In genomic region chr15:62188744-62189143, GRCh38 we compare ENCODE assay signal across 33 cellular contexts. TPM values are rescaled to one million over a fixed set of nuclear protein-coding genes. Genes with fewer than 3 reads are reported as not detected.
"Had no signal": no experiment of that assay in that cellular context is flagged by ENCODE, and none has a peak within 500 bp of the region (broad histone marks: within the 10 kb centered on the region; RNA-seq: fewer than 3 reads in every experiment).

No MANE protein-coding gene starts in this region.

- H3K9me3 ChIP-seq: adrenal gland, body of pancreas, breast epithelium had no signal

- ATAC-seq: activated CD8-positive, alpha-beta T cell treated with anti-CD3 and anti-CD28 coated beads for 36 hours; activated naive CD4-positive, alpha-beta T cell treated with anti-CD3 and anti-CD28 coated beads, Interleukin-2, amount 50 U/mL, for 72 hours; activated T-cell treated with anti-CD3 and anti-CD28 coated beads, Interleukin-2, amount 50 U/mL, for 4 hours; activated T-cell treated with anti-CD3 and anti-CD28 coated beads, Interleukin-2, amount 50 U/mL, for 72 hours; activated T-helper 17 cell treated with anti-CD3 and anti-CD28 coated beads, Interleukin-2, amount 50 U/mL, for 72 hours; body of pancreas had no signal

- DNase-seq: activated B cell treated with CpG ODN at 0.5 μM for 24 hours; activated CD4-positive, alpha-beta memory T cell treated with anti-CD3 and anti-CD28 coated beads for 36 hours; activated CD4-positive, alpha-beta T cell treated with anti-CD3 and anti-CD28 coated beads for 4 hours; activated CD4-positive, alpha-beta T cell treated with anti-CD3 and anti-CD28 coated beads, Interleukin-2, amount 10 ng/mL, durations not matched to agents 24 days and 14 days; activated CD4-positive, alpha-beta T cell treated with anti-CD3 and anti-CD28 coated beads, Interleukin-2, amount 50 U/mL, for 1 hour; activated CD4-positive, alpha-beta T cell treated with anti-CD3 and anti-CD28 coated beads, Interleukin-2, amount 50 U/mL, for 4 hours; activated CD4-positive, CD25-positive, alpha-beta regulatory T cell treated with anti-CD3 and anti-CD28 coated beads, Interleukin-2, amount 50 U/mL, for 72 hours; activated CD8-positive, alpha-beta memory T cell treated with anti-CD3 and anti-CD28 coated beads, Interleukin-2, amount 50 U/mL, for 4 hours; activated CD8-positive, alpha-beta T cell treated with anti-CD3 and anti-CD28 coated beads for 36 hours; activated effector memory CD4-positive, alpha-beta T cell treated with anti-CD3 and anti-CD28 coated beads, Interleukin-2, amount 50 U/mL, for 16 hours; activated gamma-delta T cell treated with Interleukin-2 at 50 U/mL for 16 hours; activated naive CD4-positive, alpha-beta T cell; activated naive CD4-positive, alpha-beta T cell treated with anti-CD3 and anti-CD28 coated beads for 36 hours; activated naive CD4-positive, alpha-beta T cell treated with anti-CD3 and anti-CD28 coated beads, Interleukin-2, amount 50 U/mL, for 16 hours; activated naive CD8-positive, alpha-beta T cell treated with anti-CD3 and anti-CD28 coated beads for 36 hours; activated T-cell treated with anti-CD3 and anti-CD28 coated beads for 4 hours; activated T-cell treated with anti-CD3 and anti-CD28 coated beads, Interleukin-2, amount 50 U/mL, for 1 hour; activated T-cell treated with anti-CD3 and anti-CD28 coated beads, Interleukin-2, amount 50 U/mL, for 4 hours; activated T-cell treated with anti-CD3 and anti-CD28 coated beads, Interleukin-2, amount 50 U/mL, for 72 hours; adrenal gland; amniotic stem cell; aorta; body of pancreas; brain microvascular endothelial cell; central memory CD4-positive, alpha-beta T cell; T-helper 2 cell; T-helper 9 cell had no signal

- FAIRE-seq: astrocyte, TTC549 had no signal

- H3K4me1 ChIP-seq: adrenal gland, body of pancreas, breast epithelium had no signal

- H3K36me3 ChIP-seq: adrenal gland, brain microvascular endothelial cell, breast epithelium had no signal

- H3K27me3 ChIP-seq: adrenal gland, body of pancreas, brain microvascular endothelial cell had no signal

- H3K27ac ChIP-seq: adrenal gland, body of pancreas, brain microvascular endothelial cell, breast epithelium, VCaP had no signal

- H3K4me3 ChIP-seq: adrenal gland, body of pancreas, breast epithelium had no signal

RNA-seq across cellular contexts. Expression of gene C2CD4B, which starts 23.7 kb away (rescaled TPM):
- total RNA-seq: activated B cell treated with CpG ODN at 0.5 μM for 24 hours; activated naive CD8-positive, alpha-beta T cell treated with anti-CD3 and anti-CD28 coated beads for 36 hours; astrocyte had no signal
